ENCODE assay signal across 26 cellular contexts in genomic region chr12:60101715-60102114, GRCh38.
DNase-seq lines count a peak whose midpoint lies in the region; ATAC-seq and TF ChIP-seq lines count a peak whose summit lies in the region.
"Had no signal": no experiment of that assay in that cellular context is flagged by ENCODE, and none has a peak within 500 bp of the region (broad histone marks: within the 10 kb centered on the region; RNA-seq: fewer than 3 reads in every experiment).

No MANE protein-coding gene starts in this region.

- no peak for TF ChIP-seq CTCF in left lung (IDR thresholded peaks at IDR 0.05)
- TF ChIP-seq CTCF in body of pancreas (IDR thresholded peaks at IDR 0.05) = no peak
- TF ChIP-seq CTCF in osteocyte (IDR thresholded peaks at IDR 0.05) = no peak

- H3K9me3 Mint-ChIP-seq in osteocyte (ENCODE audit: unreplicated experiment) = peaks cover 8% of the 10 kb centered on the region

- intact Hi-C loops in left lung (cut with DNase I) = no loop called here
- intact Hi-C loops in body of pancreas (cut with DNase I) = no loop called here

- no peaks in the 10 kb centered on the region for H3K27me3 ChIP-seq in left lung
- H3K27me3 ChIP-seq in body of pancreas = no peaks in the 10 kb centered on the region
- H3K27me3 ChIP-seq: spleen had no signal

- no peaks in the 10 kb centered on the region for H3K36me3 ChIP-seq in left lung
- no peaks in the 10 kb centered on the region for H3K36me3 ChIP-seq in body of pancreas (replicated peaks in 1 of 2; ENCODE audit: insufficient read depth in 1 of 2, low read depth in 2 of 2)
- H3K36me3 ChIP-seq: spleen had no signal

- ATAC-seq in left lung = no peak
- ATAC-seq in body of pancreas = no peak
- ATAC-seq: A549, natural killer cell had no signal

- H3K9me3 ChIP-seq in left lung = peaks cover 0 to 28% of the 10 kb centered on the region in 2 donors
- H3K9me3 ChIP-seq in body of pancreas = peaks cover 0 to 8% (median 0%) of the 10 kb centered on the region in 3 donors
- H3K9me3 ChIP-seq: A549 had no signal

- TF ChIP-seq POLR2A in body of pancreas (IDR thresholded peaks at IDR 0.05) = no peak

- no peak overlapping the region for H3K27ac Mint-ChIP-seq in osteocyte (ENCODE audit: unreplicated experiment)
- H3K27ac Mint-ChIP-seq: immature natural killer cell, natural killer cell had no signal

- no peak overlapping the region for H3K4me3 Mint-ChIP-seq in osteocyte (ENCODE audit: unreplicated experiment)
- H3K4me3 Mint-ChIP-seq: immature natural killer cell, natural killer cell had no signal

- H3K4me1 ChIP-seq in left lung (no peaks in the 10 kb centered on the region), body of pancreas (no peaks in the 10 kb centered on the region)
- H3K4me1 ChIP-seq: A549, spleen had no signal

- H3K4me3 ChIP-seq in left lung (no peak overlapping the region), body of pancreas (no peak overlapping the region)
- H3K4me3 ChIP-seq: A549, spleen had no signal

- H3K27ac ChIP-seq in left lung (no peak overlapping the region), body of pancreas (no peak overlapping the region)
- H3K27ac ChIP-seq: A549, spleen, VCaP had no signal

- no peaks in the 10 kb centered on the region for H3K27me3 Mint-ChIP-seq in osteocyte (ENCODE audit: unreplicated experiment)

- peaks cover 9% of the 10 kb centered on the region for H3K36me3 Mint-ChIP-seq in osteocyte (ENCODE audit: unreplicated experiment)
- H3K36me3 Mint-ChIP-seq: immature natural killer cell, natural killer cell had no signal

- DNase-seq in A172 (ENCODE audit: low spot score) (peak; percentile 72), GM04504 (ENCODE audit: low read depth) (peak; percentile 77), astrocyte of the hippocampus (ENCODE audit: low read depth, low spot score) (peak; percentile 16), glomerular visceral epithelial cell (ENCODE audit: extremely low spot score) (peak; percentile 8), left lung (no peak), body of pancreas (no peak), SIG-M5 (lab: John Stamatoyannopoulos, UW) (no peak), osteocyte (ENCODE audit: extremely low spot score, unreplicated experiment) (no peak)
- DNase-seq: activated CD4-positive, alpha-beta T cell treated with anti-CD3 and anti-CD28 coated beads, Interleukin-2, amount 50 U/mL, for 48 hours; activated naive CD4-positive, alpha-beta T cell; activated T-cell treated with anti-CD3 and anti-CD28 coated beads for 4 hours; aorta; COR-L47; cortex of kidney; GF-D8; head of caudate nucleus; immature natural killer cell; mesendoderm; natural killer cell; NCI-H1092 treated with DMSO at 0.1 percent for 48 hours; NCI-H2107; NCI-H526; SHP77 treated with DMSO at 0.1 percent for 48 hours; spleen had no signal

- H3K4me1 Mint-ChIP-seq in osteocyte (ENCODE audit: unreplicated experiment) = peaks cover 7% of the 10 kb centered on the region
- H3K4me1 Mint-ChIP-seq: immature natural killer cell, natural killer cell had no signal

Comparison
In these comparisons a context has a peak if more than half of its experiments do, and no peak if none do; other contexts are left out.
1. DNase-seq: peak in A172 (single experiment), GM04504 (single experiment), astrocyte of the hippocampus (single experiment) and glomerular visceral epithelial cell (single experiment); none in left lung (0 of 2), body of pancreas (0 of 4), SIG-M5 (single experiment) and osteocyte (single experiment).